33 cellular contexts compared by ENCODE assay signal in genomic region chr2:232662486-232663260, GRCh38. TPM values are rescaled to one million over a fixed set of nuclear protein-coding genes. Genes with fewer than 3 reads are reported as not detected.
"Had no signal": no experiment of that assay in that cellular context is flagged by ENCODE, and none has a peak within 500 bp of the region (broad histone marks: within the 10 kb centered on the region; RNA-seq: fewer than 3 reads in every experiment).

No MANE protein-coding gene starts in this region.

- H3K36me3 ChIP-seq: adrenal gland, breast epithelium, cardiac muscle cell, colonic mucosa, gastrocnemius medialis had no signal

- DNase-seq: activated CD4-positive, alpha-beta memory T cell treated with anti-CD3 and anti-CD28 coated beads, Interleukin-2, amount 10 ng/mL, durations not matched to agents 7 days and 5 days; activated CD4-positive, alpha-beta T cell treated with anti-CD3 and anti-CD28 coated beads for 36 hours; activated CD4-positive, alpha-beta T cell treated with anti-CD3 and anti-CD28 coated beads, Interleukin-2, amount 10 ng/mL, durations not matched to agents 24 days and 14 days; activated CD4-positive, CD25-positive, alpha-beta regulatory T cell; activated CD4-positive, CD25-positive, alpha-beta regulatory T cell treated with anti-CD3 and anti-CD28 coated beads, Interleukin-2, amount 50 U/mL, for 72 hours; activated CD8-positive, alpha-beta memory T cell treated with anti-CD3 and anti-CD28 coated beads, Interleukin-2, amount 50 U/mL, for 48 hours; activated gamma-delta T cell; activated naive CD4-positive, alpha-beta T cell; activated naive CD4-positive, alpha-beta T cell treated with anti-CD3 and anti-CD28 coated beads, Interleukin-2, amount 50 U/mL, for 16 hours; activated naive CD8-positive, alpha-beta T cell treated with anti-CD3 and anti-CD28 coated beads for 36 hours; activated naive CD8-positive, alpha-beta T cell treated with anti-CD3 and anti-CD28 coated beads, Interleukin-2, amount 50 U/mL, for 24 hours; activated T-cell treated with anti-CD3 and anti-CD28 coated beads for 4 hours; activated T-cell treated with anti-CD3 and anti-CD28 coated beads, Interleukin-2, amount 50 U/mL, for 24 hours; activated T-cell treated with anti-CD3 and anti-CD28 coated beads, Interleukin-2, amount 50 U/mL, for 72 hours; adrenal gland; amygdala; aorta; body of pancreas; central memory CD4-positive, alpha-beta T cell; cerebellar nuclear complex; colonic mucosa; dorsolateral prefrontal cortex; effector memory CD4-positive, alpha-beta T cell; endodermal cell; erythroblast; foreskin keratinocyte; gastrocnemius medialis; heart right ventricle; T-helper 2 cell had no signal

- H3K4me1 Mint-ChIP-seq: activated CD4-positive, alpha-beta memory T cell treated with anti-CD3 and anti-CD28 coated beads, Interleukin-2, amount 10 ng/mL, durations not matched to agents 7 days and 5 days; activated CD4-positive, alpha-beta T cell treated with anti-CD3 and anti-CD28 coated beads for 36 hours; activated CD4-positive, alpha-beta T cell treated with anti-CD3 and anti-CD28 coated beads, Interleukin-2, amount 10 ng/mL, durations not matched to agents 24 days and 14 days; activated naive CD8-positive, alpha-beta T cell treated with anti-CD3 and anti-CD28 coated beads for 36 hours; activated naive CD8-positive, alpha-beta T cell treated with anti-CD3 and anti-CD28 coated beads, Interleukin-2, amount 50 U/mL, for 24 hours; endodermal cell had no signal

- H3K4me1 ChIP-seq: adrenal gland, breast epithelium, colonic mucosa, foreskin keratinocyte had no signal

- H3K9me3 ChIP-seq: adrenal gland, body of pancreas, breast epithelium, colonic mucosa, esophagus muscularis mucosa, gastrocnemius medialis, heart right ventricle had no signal

- H3K27ac Mint-ChIP-seq: activated CD4-positive, alpha-beta memory T cell treated with anti-CD3 and anti-CD28 coated beads, Interleukin-2, amount 10 ng/mL, durations not matched to agents 7 days and 5 days; activated CD4-positive, alpha-beta T cell treated with anti-CD3 and anti-CD28 coated beads for 36 hours; activated CD4-positive, alpha-beta T cell treated with anti-CD3 and anti-CD28 coated beads, Interleukin-2, amount 10 ng/mL, durations not matched to agents 24 days and 14 days; activated naive CD8-positive, alpha-beta T cell treated with anti-CD3 and anti-CD28 coated beads for 36 hours; activated naive CD8-positive, alpha-beta T cell treated with anti-CD3 and anti-CD28 coated beads, Interleukin-2, amount 50 U/mL, for 24 hours; activated T-cell treated with anti-CD3 and anti-CD28 coated beads, Interleukin-2, amount 50 U/mL, for 24 hours; activated T-cell treated with anti-CD3 and anti-CD28 coated beads, Interleukin-2, amount 50 U/mL, for 72 hours; dendritic cell treated with granulocyte-macrophage colony-stimulating factor and Interleukin-4, amounts not matched to agents 40 ng/mL and 50 ng/mL, for 4 days had no signal

- H3K27me3 ChIP-seq: adrenal gland, body of pancreas, breast epithelium, cardiac muscle cell, colonic mucosa, dorsolateral prefrontal cortex, esophagus muscularis mucosa, foreskin keratinocyte, gastrocnemius medialis, heart right ventricle had no signal

- H3K4me3 ChIP-seq: adrenal gland, body of pancreas, breast epithelium, cardiac muscle cell, colonic mucosa, dorsolateral prefrontal cortex, esophagus muscularis mucosa, gastrocnemius medialis, heart right ventricle had no signal

- H3K27ac ChIP-seq: adrenal gland, body of pancreas, cardiac muscle cell, colonic mucosa, esophagus muscularis mucosa, foreskin keratinocyte, gastrocnemius medialis, heart right ventricle had no signal

- H3K36me3 Mint-ChIP-seq: activated naive CD8-positive, alpha-beta T cell treated with anti-CD3 and anti-CD28 coated beads for 36 hours had no signal

- ATAC-seq: activated CD4-positive, alpha-beta T cell treated with anti-CD3 and anti-CD28 coated beads for 36 hours; activated naive CD8-positive, alpha-beta T cell treated with anti-CD3 and anti-CD28 coated beads, Interleukin-2, amount 50 U/mL, for 24 hours; activated T-cell treated with anti-CD3 and anti-CD28 coated beads, Interleukin-2, amount 50 U/mL, for 72 hours; body of pancreas; foreskin keratinocyte; gastrocnemius medialis; heart right ventricle had no signal

- H3K9me3 Mint-ChIP-seq: activated CD4-positive, alpha-beta memory T cell treated with anti-CD3 and anti-CD28 coated beads, Interleukin-2, amount 10 ng/mL, durations not matched to agents 7 days and 5 days; activated CD4-positive, alpha-beta T cell treated with anti-CD3 and anti-CD28 coated beads, Interleukin-2, amount 10 ng/mL, durations not matched to agents 24 days and 14 days; activated naive CD8-positive, alpha-beta T cell treated with anti-CD3 and anti-CD28 coated beads for 36 hours; activated naive CD8-positive, alpha-beta T cell treated with anti-CD3 and anti-CD28 coated beads, Interleukin-2, amount 50 U/mL, for 24 hours; activated T-cell treated with anti-CD3 and anti-CD28 coated beads, Interleukin-2, amount 50 U/mL, for 24 hours; activated T-cell treated with anti-CD3 and anti-CD28 coated beads, Interleukin-2, amount 50 U/mL, for 72 hours; dendritic cell treated with granulocyte-macrophage colony-stimulating factor and Interleukin-4, amounts not matched to agents 40 ng/mL and 50 ng/mL, for 4 days; endodermal cell had no signal

- H3K4me3 Mint-ChIP-seq: activated CD4-positive, alpha-beta memory T cell treated with anti-CD3 and anti-CD28 coated beads, Interleukin-2, amount 10 ng/mL, durations not matched to agents 7 days and 5 days; activated CD4-positive, alpha-beta T cell treated with anti-CD3 and anti-CD28 coated beads for 36 hours; activated CD4-positive, alpha-beta T cell treated with anti-CD3 and anti-CD28 coated beads, Interleukin-2, amount 10 ng/mL, durations not matched to agents 24 days and 14 days; activated naive CD8-positive, alpha-beta T cell treated with anti-CD3 and anti-CD28 coated beads for 36 hours; activated naive CD8-positive, alpha-beta T cell treated with anti-CD3 and anti-CD28 coated beads, Interleukin-2, amount 50 U/mL, for 24 hours; activated T-cell treated with anti-CD3 and anti-CD28 coated beads, Interleukin-2, amount 50 U/mL, for 24 hours; activated T-cell treated with anti-CD3 and anti-CD28 coated beads, Interleukin-2, amount 50 U/mL, for 72 hours; dendritic cell treated with granulocyte-macrophage colony-stimulating factor and Interleukin-4, amounts not matched to agents 40 ng/mL and 50 ng/mL, for 4 days; endodermal cell had no signal

- H3K27me3 Mint-ChIP-seq: activated naive CD8-positive, alpha-beta T cell treated with anti-CD3 and anti-CD28 coated beads for 36 hours; activated T-cell treated with anti-CD3 and anti-CD28 coated beads, Interleukin-2, amount 50 U/mL, for 24 hours had no signal

RNA-seq across cellular contexts. Expression of gene EFHD1, which starts 29.3 kb away (rescaled TPM):
- total RNA-seq: foreskin keratinocyte had no signal
- polyA plus RNA-seq: foreskin keratinocyte had no signal
